1 cellular context compared by ENCODE assay signal in genomic region chr2:209441541-209441940, GRCh38.
TF ChIP-seq lines count a peak whose summit lies in the region.

No MANE protein-coding gene starts in this region.

TF ChIP-seq in HepG2, 621 proteins besides CTCF, POLR2A, EP300 and RAD21:
- TF ChIP-seq ZNF574 (CRISPR knock-in tag; IDR thresholded peaks at IDR 0.05) (no peak), ZNF180 (CRISPR knock-in tag; IDR thresholded peaks at IDR 0.05; ENCODE audit: borderline replicate concordance, low read depth) (no peak), MAX (IDR thresholded peaks at IDR 0.05) (no peak), EZH2 (conservative IDR thresholded peaks at IDR 0.05; ENCODE audit: low read depth, low read length) (no peak), DPF2 (CRISPR knock-in tag; IDR thresholded peaks at IDR 0.05; ENCODE audit: borderline replicate concordance, low read depth) (no peak), BATF2 (CRISPR knock-in tag; IDR thresholded peaks at IDR 0.05) (no peak), ZNF383 (CRISPR knock-in tag; IDR thresholded peaks at IDR 0.05; ENCODE audit: borderline replicate concordance) (no peak), RELA (CRISPR knock-in tag; IDR thresholded peaks at IDR 0.05) (no peak), E2F5 (CRISPR knock-in tag; conservative IDR thresholded peaks at IDR 0.05) (no peak), RCOR2 (CRISPR knock-in tag; IDR thresholded peaks at IDR 0.05) (no peak), ZBTB7B (CRISPR knock-in tag; IDR thresholded peaks at IDR 0.05) (no peak), SOX6 (IDR thresholded peaks at IDR 0.05) (no peak), SOX6 (CRISPR knock-in tag; IDR thresholded peaks at IDR 0.05) (no peak), TRIM22 (IDR thresholded peaks at IDR 0.05) (no peak)
